ENCODE assay signal across 8 cellular contexts in the genomic region with DNA sequence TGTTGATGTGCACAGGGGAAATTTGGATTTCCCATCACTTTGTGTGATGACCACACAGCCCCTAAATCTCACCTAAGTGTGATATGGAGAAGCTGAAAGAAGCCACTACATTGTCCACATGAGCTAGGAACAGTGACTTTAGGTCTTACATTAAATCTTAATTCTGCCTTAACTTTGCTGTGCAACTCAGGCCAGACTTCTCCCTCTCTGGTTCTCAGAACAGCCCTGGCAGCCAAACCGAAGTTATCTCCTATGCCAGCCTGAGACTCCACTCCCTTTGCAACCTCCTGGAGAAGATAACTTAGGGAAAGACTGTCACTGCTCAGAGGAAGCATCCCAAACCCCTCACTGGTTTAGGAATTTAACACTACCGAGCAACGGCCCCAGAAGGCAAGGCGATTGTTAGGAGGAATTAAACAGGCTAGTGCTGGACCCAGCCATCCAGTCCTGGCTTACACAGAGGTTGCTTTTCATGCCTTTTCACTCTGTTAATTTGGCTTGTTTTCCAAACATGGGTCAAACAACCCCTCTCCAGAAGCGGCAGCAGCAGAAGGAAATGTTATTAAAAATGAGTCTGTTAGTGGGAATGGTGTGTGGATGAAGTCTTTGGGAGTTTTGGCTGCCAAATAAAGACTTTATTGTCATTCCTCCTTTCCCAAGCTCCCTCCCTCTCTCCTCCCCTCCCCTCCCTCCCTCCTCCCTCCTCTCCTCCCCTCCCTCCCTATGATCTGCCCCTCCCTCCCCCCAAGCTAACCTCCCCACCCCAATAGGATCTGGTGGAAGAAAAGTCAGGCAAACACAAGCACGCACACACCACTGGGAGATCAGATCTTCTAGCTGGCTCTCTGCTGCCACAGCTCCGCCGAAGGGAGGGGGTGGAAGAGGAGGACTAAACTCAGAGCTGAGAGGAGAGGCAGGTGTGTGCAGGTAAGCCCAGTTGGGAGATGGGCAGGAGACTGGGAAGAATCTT. TPM values are rescaled to one million over a fixed set of nuclear protein-coding genes. Genes with fewer than 3 reads are reported as not detected.
DNase-seq lines count a peak whose midpoint lies in the region; ATAC-seq and TF ChIP-seq lines count a peak whose summit lies in the region.

Gene PRELP (plus strand): TSS at position 795 of the 970 bp plus-strand sequence. CDS start 7,379 bp downstream, outside the sequence.

- peak in 3 of 4 experiments; percentile 6 to 23 (median 11) for TF ChIP-seq CTCF in gastroesophageal sphincter (IDR thresholded peaks at IDR 0.05)
- peak in 1 of 3 donors; percentile 18 for TF ChIP-seq CTCF in ovary (IDR thresholded peaks at IDR 0.05)

- no peak within 1 kb of the TSS for H3K27ac Mint-ChIP-seq in T-cell

- CTCF ChIA-PET in T-cell (lab: Charles Lee): interaction anchor here in 1 of 2 donors (1.1 kb wide), 1 partner anchor 13 kb away, joined by 3 read pairs; no protein-coding TSS in a partner anchor

- 11% methylated on average over 6 of the region's 8 CpGs; no CpG with 5 or more reads in 1 of the 2 donors for WGBS in gastroesophageal sphincter (ENCODE audit: low coverage in 1 of 2), 2 donors
- WGBS in ovary, 3 donors: 3 to 5% (median 5%) methylated on average over 8 of the region's 8 CpGs

- TF ChIP-seq POLR2A in gastroesophageal sphincter (IDR thresholded peaks at IDR 0.05): peak; percentile 73 to 87
- TF ChIP-seq POLR2A in ovary (IDR thresholded peaks at IDR 0.05): peak; percentile 82

- H3K36me3 ChIP-seq in gastroesophageal sphincter: no peaks in the 10 kb centered on the region
- no peaks in the 10 kb centered on the region for H3K36me3 ChIP-seq in ovary

- H3K27me3 Mint-ChIP-seq in T-cell: peaks cover 19 to 25% of the 10 kb centered on the region in 2 donors

- DNase-seq in DMS153 treated with DMSO at 0.1 percent for 48 hours (lab: John Stamatoyannopoulos, UW; ENCODE audit: unreplicated experiment) (peak; percentile 59), NCI-H69 (lab: John Stamatoyannopoulos, UW) (peak; percentile 93), ovary (peak; percentile 66 to 87 (median 80)), dermis blood vessel endothelial cell (no peak), T-cell (no peak)
- no peak for DNase-seq in stimulated activated CD8-positive, alpha-beta memory T cell treated with anti-CD3 and anti-CD28 coated beads, Interleukin-4, amount 100 ng/mL, for 48 hours

- H3K4me1 Mint-ChIP-seq in T-cell: peaks cover 0 to under 1% (median 0%) of the 10 kb centered on the region in 3 donors

- TF ChIP-seq EP300 in gastroesophageal sphincter (IDR thresholded peaks at IDR 0.05) (no peak), ovary (IDR thresholded peaks at IDR 0.05) (no peak)

- H3K36me3 Mint-ChIP-seq in T-cell: no peaks in the 10 kb centered on the region

- peak; percentile 56 for ATAC-seq in gastroesophageal sphincter
- ATAC-seq in HG03045 (IDR thresholded peaks at IDR 0.05; ENCODE audit: unreplicated experiment): no peak
- no peak for ATAC-seq in T-cell (replicated peaks in 1 of 4)

- intact Hi-C loops in ovary (cut with DNase I): loop anchor here in 2 of 4 donors (5.0 kb wide), 1 partner anchor 33 kb away; no protein-coding TSS in a partner anchor

- H3K4me3 Mint-ChIP-seq in T-cell: no peak within 1 kb of the TSS

- POLR2A ChIA-PET in T-cell (lab: Charles Lee): no interaction called here

- no peaks in the 10 kb centered on the region for H3K9me3 Mint-ChIP-seq in T-cell

- H3K27me3 ChIP-seq in gastroesophageal sphincter (no peaks in the 10 kb centered on the region), ovary (no peaks in the 10 kb centered on the region)

- H3K27ac ChIP-seq in gastroesophageal sphincter: peak within 1 kb of the TSS; percentile 85 to 94 (median 92)
- H3K27ac ChIP-seq in ovary: peak within 1 kb of the TSS; percentile 86 to 88

- H3K4me1 ChIP-seq in gastroesophageal sphincter: peaks cover 0 to 65% (median 16%) of the 10 kb centered on the region in 3 donors
- peaks cover 27% of the 10 kb centered on the region for H3K4me1 ChIP-seq in ovary (ENCODE audit: insufficient read depth)

- H3K4me3 ChIP-seq in gastroesophageal sphincter (peak within 1 kb of the TSS; percentile 56 to 88), ovary (peak within 1 kb of the TSS; percentile 62)

- H3K9me3 ChIP-seq in gastroesophageal sphincter: no peaks in the 10 kb centered on the region
- H3K9me3 ChIP-seq in ovary: no peaks in the 10 kb centered on the region

RNA-seq across cellular contexts. Expression of gene PRELP, which starts in this region (rescaled TPM):
- total RNA-seq in gastroesophageal sphincter (100 to 1,000 TPM in 1 of 4 donors, 10 to 100 TPM in 3; 63.9 to 149 (median 66.1) TPM), ovary (100 to 1,000 TPM in 3 of 7 donors, 10 to 100 TPM in 4; 40.9 to 185 (median 74.8) TPM), dermis blood vessel endothelial cell (not detected in 2 replicates), T-cell (under 1 TPM in 3 of 5 donors, not detected in 2; 0.13 to 0.18 (median 0.13) TPM)
- polyA plus RNA-seq in ovary: 100 to 1,000 TPM in 1 of 2 donors, 10 to 100 TPM in 1; 97.8 to 163 TPM

Comparison
In these comparisons a context has a peak if more than half of its experiments do, and no peak if none do; other contexts are left out.
1. RNA of gene PRELP (total RNA-seq): 40.9 to 185 TPM in ovary and 63.9 to 149 TPM in gastroesophageal sphincter; 0.13 to 0.18 TPM in T-cell and not detected in dermis blood vessel endothelial cell; every median in the first group is over 10 times any median in the second.
2. DNase-seq: peak in DMS153 treated with DMSO at 0.1 percent for 48 hours (single experiment), NCI-H69 (single experiment) and ovary (5 of 5); none in stimulated activated CD8-positive, alpha-beta memory T cell treated with anti-CD3 and anti-CD28 coated beads, Interleukin-4, amount 100 ng/mL, for 48 hours (single experiment), dermis blood vessel endothelial cell (single experiment) and T-cell (0 of 34).